8 cellular contexts compared by ENCODE assay signal in the genomic region with DNA sequence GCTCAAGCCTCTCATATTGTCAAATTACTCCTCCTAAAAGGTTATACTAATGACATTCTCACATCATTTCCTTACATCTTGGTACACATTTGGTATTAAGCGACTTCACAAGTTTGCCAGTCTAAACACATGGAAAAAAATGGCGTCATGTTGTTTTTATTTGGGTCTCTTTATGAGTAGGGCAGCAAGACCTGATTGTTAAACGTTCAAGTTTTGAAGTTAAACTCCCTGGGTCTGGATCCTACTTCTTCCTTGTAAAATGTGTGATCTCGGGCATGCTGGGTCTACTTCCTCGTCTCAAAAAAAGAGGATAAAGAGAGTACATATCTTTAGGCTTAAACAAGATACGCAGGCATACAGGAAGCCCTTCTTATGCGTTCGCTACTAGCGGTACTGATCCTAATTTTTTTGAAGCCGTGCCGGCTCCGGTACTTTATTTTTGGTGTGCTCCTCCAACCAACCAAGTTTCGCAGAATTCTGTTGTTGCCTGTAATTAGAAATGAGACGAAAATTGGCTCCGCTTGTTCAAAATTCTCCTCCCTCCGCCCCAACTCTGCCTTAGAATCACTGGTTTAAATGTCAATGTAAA. TPM values are rescaled to one million over a fixed set of nuclear protein-coding genes. Genes with fewer than 3 reads are reported as not detected.
DNase-seq lines count a peak whose midpoint lies in the region; ATAC-seq, FAIRE-seq and TF ChIP-seq lines count a peak whose summit lies in the region.

No MANE protein-coding gene starts in this region.

- FAIRE-seq in H54 (lab: Jason Lieb, UNC), result no peak

- ATAC-seq in GM19351 (IDR thresholded peaks at IDR 0.05; ENCODE audit: unreplicated experiment) (peak; percentile 16), activated B cell treated with CpG ODN at 0.5 μM for 24 hours (ENCODE audit: low read depth) (peak; percentile 19)

- H3K36me3 Mint-ChIP-seq in CD8-positive, alpha-beta memory T cell, result peaks cover 6 to 9% (median 7%) of the 10 kb centered on the region in 3 donors
- H3K36me3 Mint-ChIP-seq in activated B cell treated with CpG ODN at 0.5 μM for 24 hours (ENCODE audit: low read depth), result peaks cover 6% of the 10 kb centered on the region

- H3K9me3 ChIP-seq in CD8-positive, alpha-beta memory T cell (ENCODE audit: low read length), result no peaks in the 10 kb centered on the region
- H3K9me3 ChIP-seq in right atrium auricular region, result no peaks in the 10 kb centered on the region

- TF ChIP-seq POLR2A in H54 (IDR thresholded peaks at IDR 0.05; ENCODE audit: low read depth, low read length), result no peak

- H3K27me3 Mint-ChIP-seq in CD8-positive, alpha-beta memory T cell, result peaks cover under 1 to 8% of the 10 kb centered on the region in 2 donors
- no peaks in the 10 kb centered on the region for H3K27me3 Mint-ChIP-seq in activated B cell treated with CpG ODN at 0.5 μM for 24 hours

- CTCF ChIA-PET in CD8-positive, alpha-beta memory T cell (lab: Charles Lee), result interaction anchor here (0.9 to 1.4 kb wide), 5 partner anchors 13 to 62 kb away, joined by 4 to 5 read pairs (median 5); a partner anchor contains a TSS
- CTCF ChIA-PET in activated B cell treated with CpG ODN at 0.5 μM for 24 hours (lab: Charles Lee), result interaction anchor here (1.4 kb wide), 1 partner anchor 13 kb away, joined by 5 read pairs; a partner anchor contains a TSS

- H3K27me3 ChIP-seq in CD8-positive, alpha-beta memory T cell (ENCODE audit: insufficient read depth, low read length, poor library complexity, severe bottlenecking), result no peaks in the 10 kb centered on the region
- no peaks in the 10 kb centered on the region for H3K27me3 ChIP-seq in right atrium auricular region

- peak overlapping the region; percentile 83 for H3K4me3 ChIP-seq in CD8-positive, alpha-beta memory T cell (ENCODE audit: low read length)
- H3K4me3 ChIP-seq in LNCaP clone FGC (ENCODE audit: low read depth, low read length), result peak overlapping the region; percentile 74
- peak overlapping the region; percentile 78 to 90 for H3K4me3 ChIP-seq in right atrium auricular region
- H3K4me3 ChIP-seq in skeletal muscle cell (ENCODE audit: low read depth, low read length), result peak overlapping the region; percentile 93

- peak overlapping the region; percentile 90 for H3K27ac ChIP-seq in CD8-positive, alpha-beta memory T cell (ENCODE audit: low read depth, low read length)
- peak overlapping the region; percentile 96 to 98 for H3K27ac ChIP-seq in right atrium auricular region

- no peak overlapping the region for H3K4me3 Mint-ChIP-seq in CD8-positive, alpha-beta memory T cell
- H3K4me3 Mint-ChIP-seq in activated B cell treated with CpG ODN at 0.5 μM for 24 hours, result no peak overlapping the region

- no peaks in the 10 kb centered on the region for H3K9me3 Mint-ChIP-seq in CD8-positive, alpha-beta memory T cell
- no peaks in the 10 kb centered on the region for H3K9me3 Mint-ChIP-seq in activated B cell treated with CpG ODN at 0.5 μM for 24 hours

- H3K4me1 Mint-ChIP-seq in CD8-positive, alpha-beta memory T cell, result peaks cover 7 to 9% (median 8%) of the 10 kb centered on the region in 3 donors
- H3K4me1 Mint-ChIP-seq in activated B cell treated with CpG ODN at 0.5 μM for 24 hours, result peaks cover 5% of the 10 kb centered on the region

- H3K4me1 ChIP-seq in CD8-positive, alpha-beta memory T cell (ENCODE audit: insufficient read depth, low read length), result peaks cover 31% of the 10 kb centered on the region
- peaks cover 0 to 19% of the 10 kb centered on the region in 2 donors for H3K4me1 ChIP-seq in right atrium auricular region

- TF ChIP-seq CTCF in LNCaP clone FGC (IDR thresholded peaks at IDR 0.05; ENCODE audit: control insufficient read depth, extremely low read depth, insufficient read depth), result no peak
- no peak for TF ChIP-seq CTCF in activated B cell treated with CpG ODN at 0.5 μM for 24 hours (IDR thresholded peaks at IDR 0.05)
- TF ChIP-seq CTCF in right atrium auricular region (IDR thresholded peaks at IDR 0.05), result no peak

- H3K27ac Mint-ChIP-seq in CD8-positive, alpha-beta memory T cell, result no peak overlapping the region
- H3K27ac Mint-ChIP-seq in activated B cell treated with CpG ODN at 0.5 μM for 24 hours, result no peak overlapping the region

- POLR2A ChIA-PET in CD8-positive, alpha-beta memory T cell (lab: Charles Lee), result interaction anchor here (0.5 to 1.4 kb wide), 11 partner anchors 11 to 1152 kb away, joined by 3 to 20 read pairs (median 5); a partner anchor contains a TSS
- POLR2A ChIA-PET in activated B cell treated with CpG ODN at 0.5 μM for 24 hours (lab: Charles Lee), result interaction anchor here (0.7 to 1.5 kb wide), 12 partner anchors 13 to 1330 kb away, joined by 3 to 21 read pairs (median 5); a partner anchor contains a TSS

- intact Hi-C loops in activated B cell treated with CpG ODN at 0.5 μM for 24 hours (cut with micrococcal nuclease), result loop anchor here (1.0 to 5.0 kb wide), 13 partner anchors 12 to 1834 kb away; a partner anchor contains a TSS

- DNase-seq in CD8-positive, alpha-beta memory T cell, result peak in 2 of 5 donors; percentile 2 to 51
- no peak for DNase-seq in LNCaP clone FGC (ENCODE audit: low read depth)
- DNase-seq in activated B cell treated with CpG ODN at 0.5 μM for 24 hours, result peak; percentile 23
- DNase-seq in right atrium auricular region (ENCODE audit: low spot score), result no peak
- DNase-seq in skeletal muscle cell (ENCODE audit: low read depth), result no peak
- no peak for DNase-seq in activated effector memory CD4-positive, alpha-beta T cell treated with anti-CD3 and anti-CD28 coated beads, Interleukin-2, amount 50 U/mL, for 16 hours
- no peak for DNase-seq in H54 (ENCODE audit: insufficient read length, low spot score)

- H3K36me3 ChIP-seq in CD8-positive, alpha-beta memory T cell (ENCODE audit: insufficient read depth, low read length), result no peaks in the 10 kb centered on the region
- no peaks in the 10 kb centered on the region for H3K36me3 ChIP-seq in right atrium auricular region

RNA-seq across cellular contexts. Expression of a gene that starts 0.6 kb away (rescaled TPM):
- total RNA-seq in CD8-positive, alpha-beta memory T cell, result 10 to 100 TPM; 12.5 to 15.0 TPM
- polyA plus RNA-seq in CD8-positive, alpha-beta memory T cell, result 17.8 TPM
- total RNA-seq in activated B cell treated with CpG ODN at 0.5 μM for 24 hours, result 12.3 and 14.7 TPM in 2 replicates
- 10 to 100 TPM; 44.9 to 53.4 TPM for total RNA-seq in right atrium auricular region

RNA-seq across cellular contexts. Expression of a gene that starts 12.5 kb away (rescaled TPM):
- total RNA-seq in CD8-positive, alpha-beta memory T cell, result under 1 TPM; 0.51 to 0.96 TPM
- 0.14 TPM for polyA plus RNA-seq in CD8-positive, alpha-beta memory T cell
- total RNA-seq in activated B cell treated with CpG ODN at 0.5 μM for 24 hours, result 0.53 TPM in 1 of 2 replicates, not detected in the other
- total RNA-seq in right atrium auricular region, result 1 to 10 TPM in 1 of 2 donors, under 1 TPM in 1; 0.15 to 1.3 TPM

RNA-seq across cellular contexts. Expression of a gene that starts 16.7 kb away (rescaled TPM):
- total RNA-seq in CD8-positive, alpha-beta memory T cell, result 1 to 10 TPM; 5.5 to 6.3 TPM
- 3.7 TPM for polyA plus RNA-seq in CD8-positive, alpha-beta memory T cell
- total RNA-seq in activated B cell treated with CpG ODN at 0.5 μM for 24 hours (8.5 and 10.2 TPM in 2 replicates), right atrium auricular region (1 to 10 TPM; 3.9 to 4.1 TPM)
